10 cellular contexts compared by ENCODE assay signal in the genomic region with DNA sequence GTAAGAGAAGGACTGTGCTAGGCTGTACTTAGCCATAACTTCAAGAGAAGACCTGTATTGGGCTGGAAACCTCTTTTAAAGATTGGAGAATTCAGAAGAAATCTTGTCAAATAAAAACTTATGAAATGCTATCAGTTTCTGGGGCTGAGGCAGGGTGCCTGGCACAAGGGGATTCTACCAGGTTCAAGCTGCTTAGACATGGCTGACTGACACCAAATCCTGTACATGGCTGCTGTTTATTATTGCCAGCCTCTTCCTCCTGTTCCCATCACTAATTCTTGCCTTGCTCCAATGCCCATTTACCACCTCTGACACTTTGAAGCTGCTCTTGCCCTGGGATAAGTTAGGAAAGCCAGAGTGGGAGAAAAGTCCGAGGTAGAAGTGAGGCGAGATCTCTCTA.
DNase-seq lines count a peak whose midpoint lies in the region; ATAC-seq and TF ChIP-seq lines count a peak whose summit lies in the region.
"Had no signal": no experiment of that assay in that cellular context is flagged by ENCODE, and none has a peak within 500 bp of the region (broad histone marks: within the 10 kb centered on the region; RNA-seq: fewer than 3 reads in every experiment).

No MANE protein-coding gene starts in this region.

- peak overlapping the region in 4 of 11 experiments; percentile 24 to 73 (median 60); a peak in 7 of 22 replicates for H3K9ac ChIP-seq in BLaER1 treated with 17β-estradiol and CSF1 and Interleukin-3, amounts not matched to agents 10 nM and 100 nM

- H3K4me3 Mint-ChIP-seq in activated CD4-positive, alpha-beta memory T cell treated with anti-CD3 and anti-CD28 coated beads for 36 hours = peak overlapping the region; percentile 58
- H3K4me3 Mint-ChIP-seq in mesothelial cell of epicardium = no peak overlapping the region

- CTCF ChIA-PET in activated CD4-positive, alpha-beta memory T cell treated with anti-CD3 and anti-CD28 coated beads for 36 hours (lab: Charles Lee) = interaction anchor here (0.9 to 2.8 kb wide), 6 partner anchors 11 to 45 kb away, joined by 3 to 13 read pairs (median 7); no protein-coding TSS in a partner anchor
- CTCF ChIA-PET in A673 (lab: Charles Lee) = no interaction called here

- no peak overlapping the region for H2AFZ ChIP-seq in osteoblast (ENCODE audit: low read length)

- intact Hi-C loops in activated CD4-positive, alpha-beta memory T cell treated with anti-CD3 and anti-CD28 coated beads for 36 hours (cut with micrococcal nuclease) = loop anchor here (2.0 kb wide), 1 partner anchor 15 kb away; no protein-coding TSS in a partner anchor
- intact Hi-C loops in A673 (cut with micrococcal nuclease; ENCODE audit: unreplicated experiment) = no loop called here

- H3K27ac Mint-ChIP-seq in activated CD4-positive, alpha-beta memory T cell treated with anti-CD3 and anti-CD28 coated beads for 36 hours = peak overlapping the region; percentile 93
- peak overlapping the region; percentile 96 for H3K27ac Mint-ChIP-seq in mesothelial cell of epicardium

- peak overlapping the region; percentile 53 to 75 (median 66) for H3K4me2 ChIP-seq in BLaER1 treated with 17β-estradiol and CSF1 and Interleukin-3, amounts not matched to agents 10 nM and 100 nM
- no peak overlapping the region for H3K4me2 ChIP-seq in osteoblast (ENCODE audit: insufficient read depth, low read length)

- peaks cover 5 to 14% (median 9%) of the 10 kb centered on the region in 11 experiments; a peak in 13 of 22 replicates for H3K9me3 ChIP-seq in BLaER1 treated with 17β-estradiol and CSF1 and Interleukin-3, amounts not matched to agents 10 nM and 100 nM (replicated peaks in 1 of 11)
- H3K9me3 ChIP-seq in osteoblast (ENCODE audit: low read depth, low read length) (no peaks in the 10 kb centered on the region), A673 (ENCODE audit: low read depth, low read length, poor library complexity, severe bottlenecking) (no peaks in the 10 kb centered on the region)

- ATAC-seq in GM18867 (IDR thresholded peaks at IDR 0.05; ENCODE audit: unreplicated experiment) = peak; percentile 5
- no peak for ATAC-seq in HG03342 (IDR thresholded peaks at IDR 0.05; ENCODE audit: unreplicated experiment)

- H3K4me1 ChIP-seq in BLaER1 treated with 17β-estradiol and CSF1 and Interleukin-3, amounts not matched to agents 10 nM and 100 nM = peaks cover 74 to 87% (median 78%) of the 10 kb centered on the region in 10 experiments
- H3K4me1 ChIP-seq in osteoblast (ENCODE audit: insufficient read depth, low read length) (peaks cover 23% of the 10 kb centered on the region), A673 (ENCODE audit: insufficient read depth, low read length, poor library complexity, severe bottlenecking) (no peaks in the 10 kb centered on the region)

- peaks cover 1% of the 10 kb centered on the region for H3K9me3 Mint-ChIP-seq in activated CD4-positive, alpha-beta memory T cell treated with anti-CD3 and anti-CD28 coated beads for 36 hours
- peaks cover 5% of the 10 kb centered on the region for H3K9me3 Mint-ChIP-seq in mesothelial cell of epicardium

- peak overlapping the region in 10 of 11 experiments; percentile 26 to 81 (median 65); a peak in 19 of 22 replicates for H3K27ac ChIP-seq in BLaER1 treated with 17β-estradiol and CSF1 and Interleukin-3, amounts not matched to agents 10 nM and 100 nM
- H3K27ac ChIP-seq in osteoblast (ENCODE audit: low read depth, low read length) (no peak overlapping the region), A673 (ENCODE audit: low read depth, low read length, poor library complexity, severe bottlenecking) (no peak overlapping the region)

- no peaks in the 10 kb centered on the region for H3K27me3 ChIP-seq in BLaER1 treated with 17β-estradiol and CSF1 and Interleukin-3, amounts not matched to agents 10 nM and 100 nM
- H3K27me3 ChIP-seq in osteoblast (ENCODE audit: insufficient read depth, low read length) = no peaks in the 10 kb centered on the region
- no peaks in the 10 kb centered on the region for H3K27me3 ChIP-seq in A673 (replicated peaks; ENCODE audit: insufficient read depth, low read depth, low read length, poor library complexity)

- H3K4me1 Mint-ChIP-seq in activated CD4-positive, alpha-beta memory T cell treated with anti-CD3 and anti-CD28 coated beads for 36 hours (ENCODE audit: low read depth) = peaks cover 90% of the 10 kb centered on the region
- H3K4me1 Mint-ChIP-seq in mesothelial cell of epicardium = peaks cover 76% of the 10 kb centered on the region

- peaks cover 0 to 16% (median 6%) of the 10 kb centered on the region in 11 experiments; a peak in 4 of 22 replicates for H3K36me3 ChIP-seq in BLaER1 treated with 17β-estradiol and CSF1 and Interleukin-3, amounts not matched to agents 10 nM and 100 nM
- H3K36me3 ChIP-seq in osteoblast (ENCODE audit: insufficient read depth, low read length) = no peaks in the 10 kb centered on the region
- no peaks in the 10 kb centered on the region for H3K36me3 ChIP-seq in A673 (ENCODE audit: insufficient read depth, low read length, poor library complexity, severe bottlenecking)

- H4K20me1 ChIP-seq in BLaER1 treated with 17β-estradiol and CSF1 and Interleukin-3, amounts not matched to agents 10 nM and 100 nM = peaks cover 0 to 84% (median 0%) of the 10 kb centered on the region in 11 experiments; a peak in 7 of 22 replicates
- no peaks in the 10 kb centered on the region for H4K20me1 ChIP-seq in osteoblast (ENCODE audit: insufficient read depth, low read length)

- POLR2A ChIA-PET in activated CD4-positive, alpha-beta memory T cell treated with anti-CD3 and anti-CD28 coated beads for 36 hours (lab: Charles Lee) = interaction anchor here (1.7 to 5.2 kb wide), 2 partner anchors 11 to 16 kb away, joined by 10 to 37 read pairs; no protein-coding TSS in a partner anchor
- POLR2A ChIA-PET in A673 (lab: Charles Lee; ENCODE audit: low non-redundant PET) = no interaction called here

- H3K4me3 ChIP-seq in BLaER1 treated with 17β-estradiol and CSF1 and Interleukin-3, amounts not matched to agents 10 nM and 100 nM = peak overlapping the region in 2 of 10 experiments; percentile 6 to 7; a peak in 2 of 20 replicates
- no peak overlapping the region for H3K4me3 ChIP-seq in osteoblast (ENCODE audit: insufficient read depth, low read length)
- H3K4me3 ChIP-seq in A673 (ENCODE audit: low read depth, low read length, poor library complexity, severe bottlenecking) = no peak overlapping the region

- TF ChIP-seq CTCF in mesothelial cell of epicardium (IDR thresholded peaks at IDR 0.05; ENCODE audit: unreplicated experiment) (no peak), osteoblast (IDR thresholded peaks at IDR 0.05; ENCODE audit: extremely low read depth, low read depth, low read length) (no peak), A673 (conservative IDR thresholded peaks at IDR 0.05; ENCODE audit: low read depth, low read length) (no peak)

- H3K27me3 Mint-ChIP-seq in activated CD4-positive, alpha-beta memory T cell treated with anti-CD3 and anti-CD28 coated beads for 36 hours = no peaks in the 10 kb centered on the region
- no peaks in the 10 kb centered on the region for H3K27me3 Mint-ChIP-seq in mesothelial cell of epicardium (ENCODE audit: low read depth)

- peaks cover 6% of the 10 kb centered on the region for H3K79me2 ChIP-seq in osteoblast (ENCODE audit: insufficient read depth, low read length)

- no peak for DNase-seq in activated CD4-positive, alpha-beta memory T cell treated with anti-CD3 and anti-CD28 coated beads for 36 hours
- DNase-seq in mesothelial cell of epicardium (ENCODE audit: low spot score in 2 of 2, unreplicated experiment in 2 of 2) (no peak), osteoblast (ENCODE audit: insufficient read length, low spot score, missing footprints) (no peak), A673 (ENCODE audit: low spot score) (no peak), hypothalamus (lab: John Stamatoyannopoulos, UW) (no peak)
- DNase-seq: anterior cingulate cortex, NCI-H2081 treated with DMSO at 0.1 percent for 48 hours had no signal

- H3K36me3 Mint-ChIP-seq in activated CD4-positive, alpha-beta memory T cell treated with anti-CD3 and anti-CD28 coated beads for 36 hours = peaks cover 17% of the 10 kb centered on the region
- peaks cover 5% of the 10 kb centered on the region for H3K36me3 Mint-ChIP-seq in mesothelial cell of epicardium

- BruUV-seq in A673 (replicated peaks; lab: Mats Ljungman, UMichigan) = no TSS peak

Comparison
In these comparisons a context has a peak if more than half of its experiments do, and no peak if none do; other contexts are left out.
1. H3K27ac ChIP-seq: peak in BLaER1 treated with 17β-estradiol and CSF1 and Interleukin-3, amounts not matched to agents 10 nM and 100 nM (10 of 11); none in osteoblast (single experiment) and A673 (single experiment).